In genomic region chr3:101065962-101066361, GRCh38 we compare ENCODE assay signal across 13 cellular contexts.
DNase-seq lines count a peak whose midpoint lies in the region; ATAC-seq and TF ChIP-seq lines count a peak whose summit lies in the region.
"Had no signal": no experiment of that assay in that cellular context is flagged by ENCODE, and none has a peak within 500 bp of the region (broad histone marks: within the 10 kb centered on the region; RNA-seq: fewer than 3 reads in every experiment).

No MANE protein-coding gene starts in this region.

- ATAC-seq in lung (ENCODE audit: insufficient read depth, low FRiP score) (peak; percentile 67), GM18858 (IDR thresholded peaks at IDR 0.05; ENCODE audit: unreplicated experiment) (no peak), HG02973 (IDR thresholded peaks at IDR 0.05; ENCODE audit: unreplicated experiment) (no peak)

- H3K4me1 ChIP-seq in lung (ENCODE audit: control insufficient read depth in 2 of 2, insufficient read depth in 2 of 2, low read length in 2 of 2) = peaks cover 0 to 2% of the 10 kb centered on the region in 2 donors
- peaks cover 0 to 4% (median 0%) of the 10 kb centered on the region in 6 donors for H3K4me1 ChIP-seq in spleen

- DNase-seq in A172 (ENCODE audit: low spot score) = peak; percentile 86
- DNase-seq in LHCN-M2 (ENCODE audit: low read depth) = peak; percentile 97
- DNase-seq in dedifferentiated amniotic fluid mesenchymal stem cell (ENCODE audit: extremely low spot score) = peak; percentile 93
- DNase-seq in lung (ENCODE audit: low spot score) = no peak
- no peak for DNase-seq in spleen
- DNase-seq in NCI-H146 treated with DMSO at 0.1 percent for 48 hours (lab: John Stamatoyannopoulos, UW; ENCODE audit: unreplicated experiment) = no peak
- DNase-seq: cerebellar nuclear complex; NCI-H526 treated with DMSO at 0.1 percent for 48 hours; stimulated activated CD4-positive, alpha-beta T cell treated with anti-CD3 and anti-CD28 coated beads, Interleukin-4, amount 100 ng/mL, for 4 hours had no signal

- no peak overlapping the region for H3K4me3 ChIP-seq in lung
- no peak overlapping the region for H3K4me3 ChIP-seq in spleen
- H3K4me3 ChIP-seq: BLaER1 treated with 17β-estradiol and CSF1 and Interleukin-3, amounts not matched to agents 10 nM and 100 nM had no signal

- WGBS in lung, 2 donors = 83 to 95% methylated on average over 3 of the region's 3 CpGs
- 76 to 89% (median 78%) methylated on average over 3 of the region's 3 CpGs for WGBS in spleen, 5 donors

- H3K36me3 ChIP-seq in lung (ENCODE audit: control insufficient read depth in 2 of 2, insufficient read depth in 2 of 2, low read length in 2 of 2) (no peaks in the 10 kb centered on the region), spleen (no peaks in the 10 kb centered on the region)
- H3K36me3 ChIP-seq: BLaER1 treated with 17β-estradiol and CSF1 and Interleukin-3, amounts not matched to agents 10 nM and 100 nM had no signal

- no peak for TF ChIP-seq CTCF in lung (IDR thresholded peaks at IDR 0.05; ENCODE audit: control extremely low read depth, extremely low read depth)
- no peak for TF ChIP-seq CTCF in spleen (IDR thresholded peaks at IDR 0.05 in 8 of 11, conservative IDR thresholded peaks at IDR 0.05 in 3 of 11)

- intact Hi-C loops in spleen (cut with DNase I; ENCODE audit: low total_unique reads) = no loop called here

- H3K9me3 ChIP-seq in lung (ENCODE audit: control insufficient read depth in 2 of 2, insufficient read depth in 1 of 2, low read length in 1 of 2) = peaks cover 0 to under 1% of the 10 kb centered on the region in 2 donors
- H3K9me3 ChIP-seq in spleen = peaks cover 0 to 9% (median under 1%) of the 10 kb centered on the region in 8 donors

- TF ChIP-seq POLR2A in spleen (IDR thresholded peaks at IDR 0.05) = no peak

- H3K27ac ChIP-seq in lung (ENCODE audit: low read depth in 1 of 2, low read length in 1 of 2) (no peak overlapping the region), spleen (peak overlapping the region in 1 of 8 donors; percentile 20)
- H3K27ac ChIP-seq: BLaER1 treated with 17β-estradiol and CSF1 and Interleukin-3, amounts not matched to agents 10 nM and 100 nM; VCaP had no signal

- H3K27me3 ChIP-seq in lung (ENCODE audit: control insufficient read depth, insufficient read depth) = no peaks in the 10 kb centered on the region
- peaks cover 0 to 12% (median 0%) of the 10 kb centered on the region in 7 donors for H3K27me3 ChIP-seq in spleen (replicated peaks in 1 of 7)
- H3K27me3 ChIP-seq: BLaER1 treated with 17β-estradiol and CSF1 and Interleukin-3, amounts not matched to agents 10 nM and 100 nM had no signal

Comparison
In these comparisons a context has a peak if more than half of its experiments do, and no peak if none do; other contexts are left out.
1. DNase-seq: peak in A172 (single experiment), LHCN-M2 (single experiment) and dedifferentiated amniotic fluid mesenchymal stem cell (single experiment); none in lung (single experiment), spleen (single experiment) and NCI-H146 treated with DMSO at 0.1 percent for 48 hours (single experiment).